In genomic region chr14:65413739-65414045, GRCh38 we compare ENCODE assay signal across 8 cellular contexts. TPM values are rescaled to one million over a fixed set of nuclear protein-coding genes. Genes with fewer than 3 reads are reported as not detected.
DNase-seq lines count a peak whose midpoint lies in the region; ATAC-seq, FAIRE-seq and TF ChIP-seq lines count a peak whose summit lies in the region.

No MANE protein-coding gene starts in this region.

- no peaks in the 10 kb centered on the region for H3K27me3 Mint-ChIP-seq in memory B cell

- 28 to 40% (median 32%) methylated on average over 6 of the region's 6 CpGs for WGBS in heart left ventricle, 4 donors
- WGBS in K562 (ENCODE audit: insufficient coverage, low coverage, missing lambda C conversion rate) = 23% methylated on average over 6 of the region's 6 CpGs

- H3K27ac ChIP-seq in heart left ventricle (peak overlapping the region in 11 of 12 donors; percentile 80 to 96 (median 90)), K562 (ENCODE audit: extremely low read depth, low read depth, low read length) (no peak overlapping the region), upper lobe of right lung (peak overlapping the region; percentile 96)

- peak overlapping the region; percentile 89 for H3K4me3 Mint-ChIP-seq in memory B cell

- peaks cover 42% of the 10 kb centered on the region for H3K79me2 ChIP-seq in K562 (ENCODE audit: control insufficient read depth, insufficient read depth, low read length)

- POLR2A ChIA-PET in K562 (lab: Yijun Ruan, JAX) = no interaction called here

- TF ChIP-seq POLR2A in heart left ventricle (IDR thresholded peaks at IDR 0.05) = no peak
- no peak for TF ChIP-seq POLR2A in K562 (conservative IDR thresholded peaks at IDR 0.05)

- peak overlapping the region in 1 of 2 experiments; percentile 88; a peak in 2 of 4 replicates for H3K9ac ChIP-seq in K562 (ENCODE audit: insufficient read depth in 1 of 2, low read depth in 2 of 2, low read length in 2 of 2)

- H3K4me3 ChIP-seq in heart left ventricle (peak overlapping the region; percentile 70 to 94 (median 81)), K562 (peak overlapping the region; percentile 57), upper lobe of right lung (peak overlapping the region; percentile 85)

- H3K27me3 ChIP-seq in heart left ventricle (no peaks in the 10 kb centered on the region), K562 (ENCODE audit: control insufficient read depth in 2 of 2, insufficient read depth in 2 of 2, low read length in 2 of 2) (no peaks in the 10 kb centered on the region), upper lobe of right lung (no peaks in the 10 kb centered on the region)

- H3K36me3 ChIP-seq in heart left ventricle = no peaks in the 10 kb centered on the region
- no peaks in the 10 kb centered on the region for H3K36me3 ChIP-seq in K562 (ENCODE audit: control insufficient read depth, insufficient read depth, low read length)
- H3K36me3 ChIP-seq in upper lobe of right lung = no peaks in the 10 kb centered on the region

- no peak for TF ChIP-seq EP300 in K562 (IDR thresholded peaks at IDR 0.05; ENCODE audit: low read length)

- intact Hi-C loops in heart left ventricle (cut with DNase I) (loop anchor here (2.0 to 10.0 kb wide), 21 partner anchors 176 to 661 kb away; partner anchors contain the start of genes FNTB (in 2 of the 10) and MAX (in 2 of the 10)), Right ventricle myocardium superior (cut with DNase I) (loop anchor here (5.0 to 10.0 kb wide), 3 partner anchors 191 to 541 kb away; no protein-coding TSS in a partner anchor), K562 (cut with micrococcal nuclease) (loop anchor here (2.0 to 10.0 kb wide), 6 partner anchors 189 to 651 kb away; partner anchors contain the start of gene FNTB), upper lobe of right lung (cut with DNase I) (loop anchor here (10.0 kb wide), 1 partner anchor 411 kb away; no protein-coding TSS in a partner anchor)

- no peaks in the 10 kb centered on the region for H4K20me1 ChIP-seq in K562 (replicated peaks; ENCODE audit: control insufficient read depth, insufficient read depth, low read length)

- DNase-seq in heart left ventricle (no peak), Right ventricle myocardium superior (no peak), K562 (ENCODE audit: extremely low read depth in 1 of 4, low spot score in 3 of 4) (no peak), memory B cell (ENCODE audit: low spot score in 2 of 2) (no peak), upper lobe of right lung (no peak), cerebellar nuclear complex (lab: John Stamatoyannopoulos, UW) (no peak), MV-4-11 (lab: John Stamatoyannopoulos, UW) (no peak), epidermal melanocyte (ENCODE audit: insufficient read length, low spot score) (no peak)

- TF ChIP-seq CTCF in heart left ventricle (IDR thresholded peaks at IDR 0.05) (no peak), K562 (IDR thresholded peaks at IDR 0.05 in 2 of 3, conservative IDR thresholded peaks at IDR 0.05 in 1 of 3; ENCODE audit: insufficient read depth in 2 of 3, low read depth in 1 of 3, low read length in 3 of 3) (no peak), upper lobe of right lung (IDR thresholded peaks at IDR 0.05) (no peak)

- no peak overlapping the region; the same call in 1 of the 2 replicates for H2AFZ ChIP-seq in K562 (ENCODE audit: low read depth, low read length)

- TF ChIP-seq RAD21 in K562 (CRISPR knock-in tag; conservative IDR thresholded peaks at IDR 0.05 in 1 of 2, IDR thresholded peaks at IDR 0.05 in 1 of 2) = no peak

- H3K9me3 ChIP-seq in heart left ventricle (no peaks in the 10 kb centered on the region), K562 (replicated peaks; ENCODE audit: control insufficient read depth, insufficient read depth, low read depth, low read length) (no peaks in the 10 kb centered on the region), upper lobe of right lung (no peaks in the 10 kb centered on the region)

- CTCF ChIA-PET in K562 (lab: Yijun Ruan, JAX; ENCODE audit: low intra/inter-chr PET ratio) = interaction anchor here (1.3 kb wide), 1 partner anchor 411 kb away, joined by 6 read pairs; no protein-coding TSS in a partner anchor

- H3K4me2 ChIP-seq in K562 (ENCODE audit: insufficient read depth, low read length) = peak overlapping the region; percentile 63

- no peaks in the 10 kb centered on the region for H3K9me3 Mint-ChIP-seq in memory B cell

- BruUV-seq in K562 (replicated peaks; lab: Mats Ljungman, UMichigan) = no TSS peak

- H3K27ac Mint-ChIP-seq in memory B cell = peak overlapping the region; percentile 41

- in situ Hi-C loops in K562 (cut with MboI) = loop anchor here (25.0 kb wide), 3 partner anchors 424 to 649 kb away; no protein-coding TSS in a partner anchor

- no peak for FAIRE-seq in K562 (lab: Jason Lieb, UNC)

- H3K4me1 ChIP-seq in heart left ventricle (peaks cover 0 to 21% (median 10%) of the 10 kb centered on the region in 12 donors), K562 (replicated peaks in 1 of 2; ENCODE audit: control insufficient read depth in 2 of 2, insufficient read depth in 2 of 2, low read length in 2 of 2) (peaks cover 0 to 17% of the 10 kb centered on the region in 2 experiments; a peak in 1 of 5 replicates), upper lobe of right lung (peaks cover 11% of the 10 kb centered on the region)

- H3K36me3 Mint-ChIP-seq in memory B cell = peaks cover 2% of the 10 kb centered on the region

- no peaks in the 10 kb centered on the region for H3K9me1 ChIP-seq in K562 (ENCODE audit: control insufficient read depth, insufficient read depth, low read length)

- ATAC-seq in heart left ventricle (no peak), Right ventricle myocardium superior (ENCODE audit: poor library complexity) (no peak), K562 (no peak), memory B cell (ENCODE audit: low read depth) (no peak), upper lobe of right lung (no peak)

- peaks cover 20% of the 10 kb centered on the region for H3K4me1 Mint-ChIP-seq in memory B cell

TF ChIP-seq in K562, 482 proteins besides CTCF, POLR2A, EP300 and RAD21:
- TF ChIP-seq HDGF (IDR thresholded peaks at IDR 0.05) (no peak), MEIS2 (IDR thresholded peaks at IDR 0.05; ENCODE audit: partially characterized antibody) (no peak), HNRNPLL (IDR thresholded peaks at IDR 0.05; ENCODE audit: low read depth, low read length, poor library complexity, severe bottlenecking) (no peak), SMAD3 (CRISPR knock-in tag; conservative IDR thresholded peaks at IDR 0.05) (no peak), ZNF239 (CRISPR knock-in tag; IDR thresholded peaks at IDR 0.05) (no peak), ZFX (CRISPR knock-in tag; IDR thresholded peaks at IDR 0.05) (no peak), NR4A1 (CRISPR knock-in tag; IDR thresholded peaks at IDR 0.05) (no peak), NR4A1 (tag; IDR thresholded peaks at IDR 0.05) (no peak)
- TF ChIP-seq, protein P1, sequence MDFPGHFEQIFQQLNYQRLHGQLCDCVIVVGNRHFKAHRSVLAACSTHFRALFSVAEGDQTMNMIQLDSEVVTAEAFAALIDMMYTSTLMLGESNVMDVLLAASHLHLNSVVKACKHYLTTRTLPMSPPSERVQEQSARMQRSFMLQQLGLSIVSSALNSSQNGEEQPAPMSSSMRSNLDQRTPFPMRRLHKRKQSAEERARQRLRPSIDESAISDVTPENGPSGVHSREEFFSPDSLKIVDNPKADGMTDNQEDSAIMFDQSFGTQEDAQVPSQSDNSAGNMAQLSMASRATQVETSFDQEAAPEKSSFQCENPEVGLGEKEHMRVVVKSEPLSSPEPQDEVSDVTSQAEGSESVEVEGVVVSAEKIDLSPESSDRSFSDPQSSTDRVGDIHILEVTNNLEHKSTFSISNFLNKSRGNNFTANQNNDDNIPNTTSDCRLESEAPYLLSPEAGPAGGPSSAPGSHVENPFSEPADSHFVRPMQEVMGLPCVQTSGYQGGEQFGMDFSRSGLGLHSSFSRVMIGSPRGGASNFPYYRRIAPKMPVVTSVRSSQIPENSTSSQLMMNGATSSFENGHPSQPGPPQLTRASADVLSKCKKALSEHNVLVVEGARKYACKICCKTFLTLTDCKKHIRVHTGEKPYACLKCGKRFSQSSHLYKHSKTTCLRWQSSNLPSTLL (IDR thresholded peaks at IDR 0.05) = no peak

RNA-seq across cellular contexts. Expression of gene FUT8, which starts 1.2 kb away (rescaled TPM):
- 10 to 100 TPM; 10.2 to 17.3 (median 12.4) TPM for total RNA-seq in heart left ventricle
- 1 to 10 TPM; 2.8 to 8.9 TPM for polyA plus RNA-seq in heart left ventricle
- total RNA-seq in Right ventricle myocardium superior = 9.9 TPM
- total RNA-seq in K562 (2011; cell fraction: chromatin; rRNA removed; ENCODE audit: low replicate concordance) = 12.8 and 21.0 TPM in 2 replicates
- 9.8 and 10.1 TPM in 2 replicates for total RNA-seq in K562 (2011; cell fraction: nucleolus; rRNA removed)
- 13.3 and 16.0 TPM in 2 replicates for total RNA-seq in K562 (2011; cell fraction: nucleoplasm; rRNA removed)
- total RNA-seq in K562 (2014; rRNA removed) = 7.8 and 9.1 TPM in 2 replicates
- 10.6 and 11.9 TPM in 2 replicates for total RNA-seq in K562 (2014; rRNA removed; fragmentation: Illumina TruSeq; extraction: Trizol)
- total RNA-seq in K562 (2015; rRNA removed; fragmentation: Illumina TruSeq; extraction: Trizol) = 14.7 and 15.2 TPM in 2 replicates
- 13.3 and 14.2 TPM in 2 replicates for total RNA-seq in K562 (2021)
- polyA plus RNA-seq in K562 (2011; rRNA removed) = 7.2 and 8.0 TPM in 2 replicates
- 3.6 and 6.1 TPM in 2 replicates for polyA plus RNA-seq in K562 (2011; cell fraction: cytosol; rRNA removed)
- 4.1 and 4.7 TPM in 2 replicates for polyA plus RNA-seq in K562 (2011; cell fraction: nucleus; rRNA removed)
- 8.2 and 10.1 TPM in 2 replicates for polyA plus RNA-seq in K562 (2012)
- polyA plus RNA-seq in K562 (2014; fragmentation: Illumina TruSeq; extraction: Trizol) = 8.6 and 11.0 TPM in 2 replicates
- polyA plus RNA-seq in K562 (2014; fragmentation: Nextera tagmentation; extraction: Ambion mirVana) = 1 to 10 TPM; 4.1 to 6.0 TPM
- 6.0 and 7.1 TPM in 2 replicates for polyA plus RNA-seq in K562 (2014; rRNA removed)
- polyA minus RNA-seq in K562 (2011; rRNA and poly(A)+ RNA removed) = 13.7 and 19.0 TPM in 2 replicates
- polyA minus RNA-seq in K562 (2011; cell fraction: cytosol; rRNA and poly(A)+ RNA removed) = 3.4 and 3.8 TPM in 2 replicates
- polyA minus RNA-seq in K562 (2011; cell fraction: nucleus; rRNA and poly(A)+ RNA removed) = 7.3 and 12.3 TPM in 2 replicates
- total RNA-seq in upper lobe of right lung = 31.8 TPM
